1 cellular context compared by ENCODE assay signal in the genomic region with DNA sequence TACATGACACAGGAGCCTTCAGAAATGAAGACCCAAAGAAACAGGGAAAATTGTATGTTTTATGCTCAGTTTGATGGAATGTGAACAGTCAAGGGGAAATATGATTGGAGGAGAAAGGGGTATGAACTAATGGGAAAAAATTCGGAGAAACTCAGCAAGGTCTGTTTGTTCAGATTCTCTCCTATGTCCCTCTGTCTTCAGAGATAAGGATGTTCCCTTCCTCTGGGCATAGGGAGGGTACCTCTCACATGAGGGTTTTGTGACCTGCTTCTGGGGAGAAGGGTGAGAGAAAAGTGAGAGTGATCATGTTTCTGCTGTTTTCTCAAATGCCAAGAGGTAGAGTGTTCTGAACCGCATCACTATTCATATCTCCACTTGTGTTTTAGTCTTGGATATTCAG.
TF ChIP-seq lines count a peak whose summit lies in the region.

No MANE protein-coding gene starts in this region.

TF ChIP-seq in WTC11, 78 proteins besides CTCF, POLR2A, EP300 and RAD21 (continued from another document):
- TF ChIP-seq, protein P1, sequence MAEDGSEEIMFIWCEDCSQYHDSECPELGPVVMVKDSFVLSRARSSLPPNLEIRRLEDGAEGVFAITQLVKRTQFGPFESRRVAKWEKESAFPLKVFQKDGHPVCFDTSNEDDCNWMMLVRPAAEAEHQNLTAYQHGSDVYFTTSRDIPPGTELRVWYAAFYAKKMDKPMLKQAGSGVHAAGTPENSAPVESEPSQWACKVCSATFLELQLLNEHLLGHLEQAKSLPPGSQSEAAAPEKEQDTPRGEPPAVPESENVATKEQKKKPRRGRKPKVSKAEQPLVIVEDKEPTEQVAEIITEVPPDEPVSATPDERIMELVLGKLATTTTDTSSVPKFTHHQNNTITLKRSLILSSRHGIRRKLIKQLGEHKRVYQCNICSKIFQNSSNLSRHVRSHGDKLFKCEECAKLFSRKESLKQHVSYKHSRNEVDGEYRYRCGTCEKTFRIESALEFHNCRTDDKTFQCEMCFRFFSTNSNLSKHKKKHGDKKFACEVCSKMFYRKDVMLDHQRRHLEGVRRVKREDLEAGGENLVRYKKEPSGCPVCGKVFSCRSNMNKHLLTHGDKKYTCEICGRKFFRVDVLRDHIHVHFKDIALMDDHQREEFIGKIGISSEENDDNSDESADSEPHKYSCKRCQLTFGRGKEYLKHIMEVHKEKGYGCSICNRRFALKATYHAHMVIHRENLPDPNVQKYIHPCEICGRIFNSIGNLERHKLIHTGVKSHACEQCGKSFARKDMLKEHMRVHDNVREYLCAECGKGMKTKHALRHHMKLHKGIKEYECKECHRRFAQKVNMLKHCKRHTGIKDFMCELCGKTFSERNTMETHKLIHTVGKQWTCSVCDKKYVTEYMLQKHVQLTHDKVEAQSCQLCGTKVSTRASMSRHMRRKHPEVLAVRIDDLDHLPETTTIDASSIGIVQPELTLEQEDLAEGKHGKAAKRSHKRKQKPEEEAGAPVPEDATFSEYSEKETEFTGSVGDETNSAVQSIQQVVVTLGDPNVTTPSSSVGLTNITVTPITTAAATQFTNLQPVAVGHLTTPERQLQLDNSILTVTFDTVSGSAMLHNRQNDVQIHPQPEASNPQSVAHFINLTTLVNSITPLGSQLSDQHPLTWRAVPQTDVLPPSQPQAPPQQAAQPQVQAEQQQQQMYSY (CRISPR knock-in tag; IDR thresholded peaks at IDR 0.05) = no peak
- TF ChIP-seq, protein P2, sequence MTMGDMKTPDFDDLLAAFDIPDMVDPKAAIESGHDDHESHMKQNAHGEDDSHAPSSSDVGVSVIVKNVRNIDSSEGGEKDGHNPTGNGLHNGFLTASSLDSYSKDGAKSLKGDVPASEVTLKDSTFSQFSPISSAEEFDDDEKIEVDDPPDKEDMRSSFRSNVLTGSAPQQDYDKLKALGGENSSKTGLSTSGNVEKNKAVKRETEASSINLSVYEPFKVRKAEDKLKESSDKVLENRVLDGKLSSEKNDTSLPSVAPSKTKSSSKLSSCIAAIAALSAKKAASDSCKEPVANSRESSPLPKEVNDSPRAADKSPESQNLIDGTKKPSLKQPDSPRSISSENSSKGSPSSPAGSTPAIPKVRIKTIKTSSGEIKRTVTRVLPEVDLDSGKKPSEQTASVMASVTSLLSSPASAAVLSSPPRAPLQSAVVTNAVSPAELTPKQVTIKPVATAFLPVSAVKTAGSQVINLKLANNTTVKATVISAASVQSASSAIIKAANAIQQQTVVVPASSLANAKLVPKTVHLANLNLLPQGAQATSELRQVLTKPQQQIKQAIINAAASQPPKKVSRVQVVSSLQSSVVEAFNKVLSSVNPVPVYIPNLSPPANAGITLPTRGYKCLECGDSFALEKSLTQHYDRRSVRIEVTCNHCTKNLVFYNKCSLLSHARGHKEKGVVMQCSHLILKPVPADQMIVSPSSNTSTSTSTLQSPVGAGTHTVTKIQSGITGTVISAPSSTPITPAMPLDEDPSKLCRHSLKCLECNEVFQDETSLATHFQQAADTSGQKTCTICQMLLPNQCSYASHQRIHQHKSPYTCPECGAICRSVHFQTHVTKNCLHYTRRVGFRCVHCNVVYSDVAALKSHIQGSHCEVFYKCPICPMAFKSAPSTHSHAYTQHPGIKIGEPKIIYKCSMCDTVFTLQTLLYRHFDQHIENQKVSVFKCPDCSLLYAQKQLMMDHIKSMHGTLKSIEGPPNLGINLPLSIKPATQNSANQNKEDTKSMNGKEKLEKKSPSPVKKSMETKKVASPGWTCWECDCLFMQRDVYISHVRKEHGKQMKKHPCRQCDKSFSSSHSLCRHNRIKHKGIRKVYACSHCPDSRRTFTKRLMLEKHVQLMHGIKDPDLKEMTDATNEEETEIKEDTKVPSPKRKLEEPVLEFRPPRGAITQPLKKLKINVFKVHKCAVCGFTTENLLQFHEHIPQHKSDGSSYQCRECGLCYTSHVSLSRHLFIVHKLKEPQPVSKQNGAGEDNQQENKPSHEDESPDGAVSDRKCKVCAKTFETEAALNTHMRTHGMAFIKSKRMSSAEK (CRISPR knock-in tag; IDR thresholded peaks at IDR 0.05; ENCODE audit: borderline replicate concordance) = no peak
- TF ChIP-seq, protein P3, sequence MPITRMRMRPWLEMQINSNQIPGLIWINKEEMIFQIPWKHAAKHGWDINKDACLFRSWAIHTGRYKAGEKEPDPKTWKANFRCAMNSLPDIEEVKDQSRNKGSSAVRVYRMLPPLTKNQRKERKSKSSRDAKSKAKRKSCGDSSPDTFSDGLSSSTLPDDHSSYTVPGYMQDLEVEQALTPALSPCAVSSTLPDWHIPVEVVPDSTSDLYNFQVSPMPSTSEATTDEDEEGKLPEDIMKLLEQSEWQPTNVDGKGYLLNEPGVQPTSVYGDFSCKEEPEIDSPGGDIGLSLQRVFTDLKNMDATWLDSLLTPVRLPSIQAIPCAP (CRISPR knock-in tag; IDR thresholded peaks at IDR 0.05) = no peak
- TF ChIP-seq, protein P4, sequence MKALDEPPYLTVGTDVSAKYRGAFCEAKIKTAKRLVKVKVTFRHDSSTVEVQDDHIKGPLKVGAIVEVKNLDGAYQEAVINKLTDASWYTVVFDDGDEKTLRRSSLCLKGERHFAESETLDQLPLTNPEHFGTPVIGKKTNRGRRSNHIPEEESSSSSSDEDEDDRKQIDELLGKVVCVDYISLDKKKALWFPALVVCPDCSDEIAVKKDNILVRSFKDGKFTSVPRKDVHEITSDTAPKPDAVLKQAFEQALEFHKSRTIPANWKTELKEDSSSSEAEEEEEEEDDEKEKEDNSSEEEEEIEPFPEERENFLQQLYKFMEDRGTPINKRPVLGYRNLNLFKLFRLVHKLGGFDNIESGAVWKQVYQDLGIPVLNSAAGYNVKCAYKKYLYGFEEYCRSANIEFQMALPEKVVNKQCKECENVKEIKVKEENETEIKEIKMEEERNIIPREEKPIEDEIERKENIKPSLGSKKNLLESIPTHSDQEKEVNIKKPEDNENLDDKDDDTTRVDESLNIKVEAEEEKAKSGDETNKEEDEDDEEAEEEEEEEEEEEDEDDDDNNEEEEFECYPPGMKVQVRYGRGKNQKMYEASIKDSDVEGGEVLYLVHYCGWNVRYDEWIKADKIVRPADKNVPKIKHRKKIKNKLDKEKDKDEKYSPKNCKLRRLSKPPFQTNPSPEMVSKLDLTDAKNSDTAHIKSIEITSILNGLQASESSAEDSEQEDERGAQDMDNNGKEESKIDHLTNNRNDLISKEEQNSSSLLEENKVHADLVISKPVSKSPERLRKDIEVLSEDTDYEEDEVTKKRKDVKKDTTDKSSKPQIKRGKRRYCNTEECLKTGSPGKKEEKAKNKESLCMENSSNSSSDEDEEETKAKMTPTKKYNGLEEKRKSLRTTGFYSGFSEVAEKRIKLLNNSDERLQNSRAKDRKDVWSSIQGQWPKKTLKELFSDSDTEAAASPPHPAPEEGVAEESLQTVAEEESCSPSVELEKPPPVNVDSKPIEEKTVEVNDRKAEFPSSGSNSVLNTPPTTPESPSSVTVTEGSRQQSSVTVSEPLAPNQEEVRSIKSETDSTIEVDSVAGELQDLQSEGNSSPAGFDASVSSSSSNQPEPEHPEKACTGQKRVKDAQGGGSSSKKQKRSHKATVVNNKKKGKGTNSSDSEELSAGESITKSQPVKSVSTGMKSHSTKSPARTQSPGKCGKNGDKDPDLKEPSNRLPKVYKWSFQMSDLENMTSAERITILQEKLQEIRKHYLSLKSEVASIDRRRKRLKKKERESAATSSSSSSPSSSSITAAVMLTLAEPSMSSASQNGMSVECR (CRISPR knock-in tag; IDR thresholded peaks at IDR 0.05; ENCODE audit: borderline replicate concordance) = no peak
- no peak for TF ChIP-seq ZBTB21 (CRISPR knock-in tag; IDR thresholded peaks at IDR 0.05; ENCODE audit: borderline replicate concordance)
- TF ChIP-seq MYBL2 (CRISPR knock-in tag; IDR thresholded peaks at IDR 0.05) = no peak
